Comparison of ENCODE assay signal across 8 cellular contexts in the genomic region with DNA sequence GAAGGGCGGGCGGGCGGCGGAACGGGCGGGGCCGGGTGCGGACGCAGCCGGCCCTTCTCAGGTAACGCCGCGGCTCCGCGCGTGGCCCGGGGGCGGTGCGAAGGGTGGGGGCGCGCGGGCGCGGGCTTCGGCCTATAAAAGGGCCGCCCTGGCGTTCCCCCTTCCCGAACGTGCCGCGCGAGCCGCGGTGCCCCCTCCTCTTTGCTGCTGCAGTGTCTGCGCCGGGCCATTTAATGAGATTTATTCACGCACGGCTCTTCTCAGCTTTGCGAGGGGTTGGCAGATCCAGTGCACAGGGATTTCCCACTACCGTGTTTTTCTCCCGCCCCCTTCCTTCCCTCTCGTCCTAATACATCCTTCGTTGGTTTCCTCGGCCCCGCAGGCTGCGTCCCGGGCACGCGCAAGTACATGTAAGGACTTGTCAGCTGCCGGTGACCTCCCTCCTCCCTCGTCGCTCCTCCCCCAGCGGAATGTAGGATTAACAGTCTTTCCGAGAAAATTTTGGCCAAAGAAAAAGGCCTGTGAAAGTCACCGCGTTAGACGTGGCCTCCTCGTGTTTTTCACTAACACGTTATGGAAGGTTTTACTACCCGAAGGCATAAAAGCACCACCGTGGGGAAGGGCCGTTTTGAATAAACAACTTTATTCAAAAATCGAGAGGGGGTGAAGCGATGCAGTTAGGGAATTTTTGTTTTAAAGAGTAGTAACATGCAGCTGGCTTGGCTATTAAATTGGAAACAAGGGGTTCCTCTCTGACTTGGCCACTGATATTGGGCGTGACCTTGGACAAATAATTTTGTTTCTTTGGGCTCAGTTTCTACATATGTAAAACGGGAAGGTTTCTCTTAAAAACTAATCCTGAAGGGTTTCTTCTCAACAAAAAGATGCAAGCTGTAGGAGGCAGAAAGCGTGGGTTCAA. TPM values are rescaled to one million over a fixed set of nuclear protein-coding genes. Genes with fewer than 3 reads are reported as not detected.
A peak's percentile ranks its signal among the peaks of the same experiment; 100 is the strongest.
DNase-seq lines count a peak whose midpoint lies in the region; ATAC-seq and TF ChIP-seq lines count a peak whose summit lies in the region.

No MANE protein-coding gene starts in this region.

- ATAC-seq in HG02938 (IDR thresholded peaks at IDR 0.05; ENCODE audit: unreplicated experiment) (peak; percentile 33), gastrocnemius medialis (peak; percentile 57 to 68)

- TF ChIP-seq CTCF in brain (conservative IDR thresholded peaks at IDR 0.05): no peak
- TF ChIP-seq CTCF in gastrocnemius medialis (IDR thresholded peaks at IDR 0.05 in 4 of 5, conservative IDR thresholded peaks at IDR 0.05 in 1 of 5): no peak

- no peaks in the 10 kb centered on the region for H3K27me3 ChIP-seq in gastrocnemius medialis

- H3K36me3 ChIP-seq in gastrocnemius medialis: no peaks in the 10 kb centered on the region

- DNase-seq in activated T-cell treated with anti-CD3 and anti-CD28 coated beads for 1 hour (ENCODE audit: low read depth): peak; percentile 72
- no peak for DNase-seq in activated T-cell treated with anti-CD3 and anti-CD28 coated beads, Interleukin-2, amount 50 U/mL, for 1 hour
- peak; percentile 83 for DNase-seq in NCI-H1694 treated with DMSO at 0.1 percent for 48 hours (lab: John Stamatoyannopoulos, UW)
- DNase-seq in T-helper 22 cell (ENCODE audit: low read depth): peak; percentile 79
- peak; percentile 89 to 92 for DNase-seq in gastrocnemius medialis

- intact Hi-C loops in gastrocnemius medialis (cut with DNase I; ENCODE audit: low total_unique reads): loop anchor here (1.0 to 10.0 kb wide), 9 partner anchors 49 to 609 kb away; a partner anchor contains a TSS

- H3K4me3 Mint-ChIP-seq in brain: peak overlapping the region; percentile 95 to 100 (median 98)

- in situ Hi-C loops in gastrocnemius medialis (cut with MboI; ENCODE audit: low sequenced_read_pairs in 4 of 4): loop anchor here in 1 of 4 donors (10.0 kb wide), 1 partner anchor 121 kb away; a partner anchor contains a TSS

- H3K4me3 ChIP-seq in iPS-11a (ENCODE audit: low read depth, low read length) (peak overlapping the region; percentile 82), gastrocnemius medialis (peak overlapping the region; percentile 79 to 96 (median 88))

- peaks cover 29% of the 10 kb centered on the region for H3K36me3 Mint-ChIP-seq in brain

- peak; percentile 93 to 98 for TF ChIP-seq POLR2A in gastrocnemius medialis (IDR thresholded peaks at IDR 0.05)

- peak overlapping the region; percentile 98 to 100 (median 100) for H3K27ac Mint-ChIP-seq in brain

- peaks cover 0 to 5% (median 0%) of the 10 kb centered on the region in 5 experiments for H3K9me3 Mint-ChIP-seq in brain

- H3K27me3 Mint-ChIP-seq in brain: peaks cover 6% of the 10 kb centered on the region

- peaks cover 60% of the 10 kb centered on the region for H3K4me1 Mint-ChIP-seq in brain

- peak overlapping the region; percentile 95 to 100 (median 99) for H3K27ac ChIP-seq in gastrocnemius medialis

- peaks cover 38 to 41% of the 10 kb centered on the region in 2 donors for H3K4me1 ChIP-seq in gastrocnemius medialis

- H3K9me3 ChIP-seq in gastrocnemius medialis: no peaks in the 10 kb centered on the region

RNA-seq across cellular contexts. Expression of a gene that starts 1.0 kb away (rescaled TPM):
- polyA plus RNA-seq in brain (ENCODE audit: insufficient read depth, low read depth, low replicate concordance): 11.8 TPM
- total RNA-seq in gastrocnemius medialis: 10 to 100 TPM; 25.9 to 79.1 (median 49.0) TPM
